8 cellular contexts compared by ENCODE assay signal in the genomic region with DNA sequence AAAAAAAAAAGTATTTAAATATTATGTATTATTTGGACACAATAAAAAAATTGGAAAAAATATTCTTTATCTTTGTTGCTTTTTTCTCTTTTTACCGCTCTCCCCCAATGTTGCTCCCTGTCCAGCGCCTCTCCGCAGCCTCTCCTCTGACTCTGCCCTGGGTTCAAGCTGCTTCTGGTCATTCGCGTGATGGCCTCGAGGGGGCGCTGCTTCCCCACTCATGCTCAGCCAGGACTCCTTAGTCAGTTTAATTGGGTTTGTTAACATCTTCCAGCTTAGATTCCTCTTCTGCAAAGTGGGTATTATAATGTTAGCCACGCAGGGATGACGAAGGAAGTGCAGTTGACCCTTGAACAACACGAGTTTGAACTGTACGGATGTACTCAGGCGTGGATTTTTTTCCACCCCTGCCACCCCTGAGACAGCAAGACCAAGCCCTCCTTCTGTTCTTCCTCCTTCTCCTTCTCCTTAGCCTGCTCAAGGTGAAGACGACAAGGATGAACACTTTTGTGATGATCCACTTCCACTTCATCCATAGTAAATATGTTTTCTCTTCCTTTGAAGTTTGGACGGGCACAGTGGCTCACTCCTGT. TPM values are rescaled to one million over a fixed set of nuclear protein-coding genes. Genes with fewer than 3 reads are reported as not detected.
DNase-seq lines count a peak whose midpoint lies in the region; ATAC-seq and FAIRE-seq lines count a peak whose summit lies in the region.

No MANE protein-coding gene starts in this region.

- H3K36me3 ChIP-seq in adipocyte (ENCODE audit: control insufficient read depth, insufficient read depth, low read length, severe bottlenecking) (no peaks in the 10 kb centered on the region), small intestine (ENCODE audit: control insufficient read depth in 2 of 2, insufficient read depth in 2 of 2, low read length in 2 of 2) (no peaks in the 10 kb centered on the region)

- ATAC-seq in right cardiac atrium, result peak; percentile 59 to 75
- ATAC-seq in GM18873 (IDR thresholded peaks at IDR 0.05; ENCODE audit: low FRiP score, unreplicated experiment), result no peak
- ATAC-seq in HG03108 (IDR thresholded peaks at IDR 0.05; ENCODE audit: unreplicated experiment), result no peak

- in situ Hi-C loops in SK-MEL-5 (cut with HindIII; ENCODE audit: low pct_unique_long_range_greater_than_20kb, low sequenced_read_pairs), result no loop called here

- peak overlapping the region in 3 of 4 donors; percentile 1 to 74 (median 19) for H3K4me3 Mint-ChIP-seq in IgD-negative memory B cell

- peaks cover 4% of the 10 kb centered on the region for H3K9me3 ChIP-seq in adipocyte (ENCODE audit: control insufficient read depth, low read length)
- H3K9me3 ChIP-seq in right cardiac atrium (ENCODE audit: control insufficient read depth, low read length), result no peaks in the 10 kb centered on the region
- H3K9me3 ChIP-seq in small intestine (ENCODE audit: control insufficient read depth, low read depth), result no peaks in the 10 kb centered on the region

- FAIRE-seq in small intestine (lab: Jason Lieb, UNC), result no peak

- no peaks in the 10 kb centered on the region for H3K9me3 Mint-ChIP-seq in IgD-negative memory B cell

- intact Hi-C loops in right cardiac atrium (cut with DNase I), result no loop called here

- no peak overlapping the region for H3K27ac ChIP-seq in right cardiac atrium (ENCODE audit: low read length)
- H3K27ac ChIP-seq in small intestine (ENCODE audit: low read depth in 1 of 2, low read length in 1 of 2), result no peak overlapping the region

- DNase-seq in DMS53 (lab: John Stamatoyannopoulos, UW) (peak; percentile 58), SK-MEL-5 (ENCODE audit: low read depth, low spot score) (peak; percentile 73), adipocyte (ENCODE audit: low read depth) (peak; percentile 39), right cardiac atrium (peak; percentile 56 to 82 (median 82)), small intestine (peak; percentile 31)

- peak overlapping the region in 2 of 3 donors; percentile 49 to 85 for H3K27ac Mint-ChIP-seq in IgD-negative memory B cell

- H3K4me1 ChIP-seq in adipocyte (ENCODE audit: control insufficient read depth, insufficient read depth, low read length) (no peaks in the 10 kb centered on the region), right cardiac atrium (ENCODE audit: control insufficient read depth, insufficient read depth, low read length) (no peaks in the 10 kb centered on the region), small intestine (ENCODE audit: control insufficient read depth in 2 of 2, insufficient read depth in 1 of 2, low read depth in 1 of 2, low read length in 1 of 2) (no peaks in the 10 kb centered on the region)

- H3K9ac ChIP-seq in adipocyte (ENCODE audit: low read length), result no peak overlapping the region

- H3K27me3 Mint-ChIP-seq in IgD-negative memory B cell, result peaks cover 1% of the 10 kb centered on the region

- H3K27me3 ChIP-seq in adipocyte (replicated peaks; ENCODE audit: control insufficient read depth, insufficient read depth, low read length) (peaks cover 22% of the 10 kb centered on the region), right cardiac atrium (ENCODE audit: control insufficient read depth, insufficient read depth) (no peaks in the 10 kb centered on the region), small intestine (ENCODE audit: control insufficient read depth in 2 of 2, insufficient read depth in 2 of 2, low read length in 2 of 2) (no peaks in the 10 kb centered on the region)

- no peaks in the 10 kb centered on the region for H3K36me3 Mint-ChIP-seq in IgD-negative memory B cell

- WGBS in right cardiac atrium, result 21% methylated on average over 14 of the region's 14 CpGs
- WGBS in small intestine, 3 donors, result 13 to 20% (median 15%) methylated on average over 14 of the region's 14 CpGs

- H3K4me3 ChIP-seq in adipocyte (ENCODE audit: low read length), result no peak overlapping the region
- no peak overlapping the region for H3K4me3 ChIP-seq in right cardiac atrium (ENCODE audit: low read length)
- H3K4me3 ChIP-seq in small intestine (ENCODE audit: low read depth in 1 of 2, low read length in 2 of 2), result no peak overlapping the region

- H3K4me1 Mint-ChIP-seq in IgD-negative memory B cell, result peaks cover 22 to 28% (median 24%) of the 10 kb centered on the region in 3 donors

RNA-seq across cellular contexts. Expression of gene NWD1, which starts 4.8 kb away (rescaled TPM):
- polyA plus RNA-seq in IgD-negative memory B cell (not detected), right cardiac atrium (0.02 TPM), small intestine (under 1 TPM in 1 of 3 donors, not detected in 2; 0.09 TPM)
- total RNA-seq in SK-MEL-5 (2014; rRNA removed; shearing (Covaris generic)), result 0.16 and 0.21 TPM in 2 replicates
- polyA plus RNA-seq in SK-MEL-5 (2015; cell fraction: cytosol; rRNA removed), result 0.09 and 0.14 TPM in 2 replicates
- polyA plus RNA-seq in SK-MEL-5 (2015; cell fraction: nucleus; rRNA removed), result 0.07 and 0.15 TPM in 2 replicates
- under 1 TPM in 2 of 4 donors, not detected in 2; 0.03 to 0.08 TPM for total RNA-seq in right cardiac atrium

RNA-seq across cellular contexts. Expression of gene TMEM38A, which starts 53.9 kb away (rescaled TPM):
- polyA plus RNA-seq in IgD-negative memory B cell (11.0 TPM), right cardiac atrium (13.5 TPM), small intestine (1 to 10 TPM; 2.7 to 3.6 (median 3.6) TPM)
- 0.24 and 0.27 TPM in 2 replicates for total RNA-seq in SK-MEL-5 (2014; rRNA removed; shearing (Covaris generic))
- 0.07 and 0.60 TPM in 2 replicates for polyA plus RNA-seq in SK-MEL-5 (2015; cell fraction: cytosol; rRNA removed)
- polyA plus RNA-seq in SK-MEL-5 (2015; cell fraction: nucleus; rRNA removed), result 1.7 and 5.5 TPM in 2 replicates
- 10 to 100 TPM in 3 of 4 donors, 1 to 10 TPM in 1; 6.8 to 17.0 (median 14.0) TPM for total RNA-seq in right cardiac atrium

RNA-seq across cellular contexts. Expression of gene SMIM7, which starts 54.9 kb away (rescaled TPM):
- 87.3 TPM for polyA plus RNA-seq in IgD-negative memory B cell
- total RNA-seq in SK-MEL-5 (2014; rRNA removed; shearing (Covaris generic)), result 80.3 and 90.8 TPM in 2 replicates
- 73.6 and 82.0 TPM in 2 replicates for polyA plus RNA-seq in SK-MEL-5 (2015; cell fraction: cytosol; rRNA removed)
- polyA plus RNA-seq in SK-MEL-5 (2015; cell fraction: nucleus; rRNA removed), result 47.3 and 50.7 TPM in 2 replicates
- total RNA-seq in right cardiac atrium, result 10 to 100 TPM; 42.7 to 54.3 (median 45.9) TPM
- polyA plus RNA-seq in right cardiac atrium, result 62.6 TPM
- 10 to 100 TPM; 59.9 to 76.0 (median 75.7) TPM for polyA plus RNA-seq in small intestine

Comparison
In these comparisons a context has a peak if more than half of its experiments do, and no peak if none do; other contexts are left out.
1. DNase-seq: peak in every context shown above with its lines; median percentile 82 in right cardiac atrium; 73 in SK-MEL-5; 58 in DMS53; 39 in adipocyte; 31 in small intestine.
2. ATAC-seq: peak in right cardiac atrium (2 of 2); none in GM18873 (single experiment) and HG03108 (single experiment).